Comparison of ENCODE assay signal across 25 cellular contexts in genomic region chr19:28429356-28429755, GRCh38.
DNase-seq lines count a peak whose midpoint lies in the region; ATAC-seq and TF ChIP-seq lines count a peak whose summit lies in the region.
"Had no signal": no experiment of that assay in that cellular context is flagged by ENCODE, and none has a peak within 500 bp of the region (broad histone marks: within the 10 kb centered on the region; RNA-seq: fewer than 3 reads in every experiment).

No MANE protein-coding gene starts in this region.

- intact Hi-C loops in left colon (cut with DNase I, micrococcal nuclease) = no loop called here

- H3K4me1 Mint-ChIP-seq in activated naive CD4-positive, alpha-beta T cell treated with anti-CD3 and anti-CD28 coated beads, Interleukin-2, amount 10 ng/mL, durations not matched to agents 7 days and 5 days = no peaks in the 10 kb centered on the region
- H3K4me1 Mint-ChIP-seq: CD4-positive, alpha-beta memory T cell; IgD-negative memory B cell had no signal

- ATAC-seq in left colon (peak; percentile 4), HG03342 (IDR thresholded peaks at IDR 0.05; ENCODE audit: unreplicated experiment) (no peak)
- ATAC-seq: GM12878 had no signal

- CTCF ChIA-PET in activated naive CD4-positive, alpha-beta T cell treated with anti-CD3 and anti-CD28 coated beads, Interleukin-2, amount 10 ng/mL, durations not matched to agents 7 days and 5 days (lab: Charles Lee) = no interaction called here

- H3K4me1 ChIP-seq in OCI-LY3 (ENCODE audit: low read length) = peaks cover 15% of the 10 kb centered on the region

- TF ChIP-seq CTCF in OCI-LY3 (IDR thresholded peaks at IDR 0.05; ENCODE audit: low read depth, low read length) = no peak

- H4K20me1 ChIP-seq in OCI-LY3 (ENCODE audit: insufficient read depth, low read length) = no peaks in the 10 kb centered on the region

- H3K27me3 Mint-ChIP-seq in activated naive CD4-positive, alpha-beta T cell treated with anti-CD3 and anti-CD28 coated beads, Interleukin-2, amount 10 ng/mL, durations not matched to agents 7 days and 5 days = no peaks in the 10 kb centered on the region
- H3K27me3 Mint-ChIP-seq: IgD-negative memory B cell had no signal

- H2AFZ ChIP-seq in OCI-LY3 (ENCODE audit: low read depth, low read length) = no peak overlapping the region

- no peaks in the 10 kb centered on the region for H3K36me3 Mint-ChIP-seq in activated naive CD4-positive, alpha-beta T cell treated with anti-CD3 and anti-CD28 coated beads, Interleukin-2, amount 10 ng/mL, durations not matched to agents 7 days and 5 days
- H3K36me3 Mint-ChIP-seq: CD4-positive, alpha-beta memory T cell had no signal

- H3K27me3 ChIP-seq in OCI-LY3 (ENCODE audit: low read depth, low read length) = no peaks in the 10 kb centered on the region

- no peak overlapping the region for H3K4me3 ChIP-seq in OCI-LY3 (ENCODE audit: low read length)
- H3K4me3 ChIP-seq: GM12878 had no signal

- H3K79me2 ChIP-seq in OCI-LY3 (ENCODE audit: low read length) = no peaks in the 10 kb centered on the region

- H3K4me2 ChIP-seq in OCI-LY3 (ENCODE audit: low read length) = peak overlapping the region; percentile 12; the same call in 1 of the 2 replicates

- no peak overlapping the region for H3K27ac ChIP-seq in OCI-LY3 (ENCODE audit: low read length)
- H3K27ac ChIP-seq: HL-60 had no signal

- H3K9me3 Mint-ChIP-seq in activated naive CD4-positive, alpha-beta T cell treated with anti-CD3 and anti-CD28 coated beads, Interleukin-2, amount 10 ng/mL, durations not matched to agents 7 days and 5 days = peaks cover 26% of the 10 kb centered on the region

- no peak overlapping the region for H3K4me3 Mint-ChIP-seq in activated naive CD4-positive, alpha-beta T cell treated with anti-CD3 and anti-CD28 coated beads, Interleukin-2, amount 10 ng/mL, durations not matched to agents 7 days and 5 days
- H3K4me3 Mint-ChIP-seq: CD4-positive, alpha-beta memory T cell; IgD-negative memory B cell had no signal

- peak overlapping the region; percentile 6 for H3K27ac Mint-ChIP-seq in activated naive CD4-positive, alpha-beta T cell treated with anti-CD3 and anti-CD28 coated beads, Interleukin-2, amount 10 ng/mL, durations not matched to agents 7 days and 5 days
- H3K27ac Mint-ChIP-seq: CD4-positive, alpha-beta memory T cell had no signal

- no peak for DNase-seq in activated naive CD4-positive, alpha-beta T cell treated with anti-CD3 and anti-CD28 coated beads, Interleukin-2, amount 10 ng/mL, durations not matched to agents 7 days and 5 days
- no peak for DNase-seq in activated naive CD4-positive, alpha-beta T cell treated with anti-CD3 and anti-CD28 coated beads, Interleukin-2, amount 50 U/mL, for 16 hours
- DNase-seq in left colon (no peak), NCI-H146 treated with DMSO at 0.1 percent for 48 hours (lab: John Stamatoyannopoulos, UW; ENCODE audit: unreplicated experiment) (no peak), NCI-H1092 treated with DMSO at 0.1 percent for 48 hours (lab: John Stamatoyannopoulos, UW) (no peak)
- DNase-seq: C1 segment of cervical spinal cord; CD4-positive, alpha-beta memory T cell; COR-L47; EL; GDM1; GOT3; HCEC 1CT; NCI-H1694 treated with DMSO at 0.1 percent for 48 hours; NCI-H2081 treated with DMSO at 0.1 percent for 48 hours; NCI-H2171; NCI-H226; NCI-H510A; Right ventricle myocardium superior; RPMI8226; T-helper 1 cell had no signal

- no peaks in the 10 kb centered on the region for H3K36me3 ChIP-seq in OCI-LY3 (replicated peaks; ENCODE audit: low read depth, low read length)

- H3K9ac ChIP-seq in OCI-LY3 (ENCODE audit: low read length) = no peak overlapping the region

- no peaks in the 10 kb centered on the region for H3K9me3 ChIP-seq in OCI-LY3 (ENCODE audit: insufficient read depth, low read length)
